In genomic region chr22:22927196-22927887, GRCh38 we compare ENCODE assay signal across 28 cellular contexts. TPM values are rescaled to one million over a fixed set of nuclear protein-coding genes. Genes with fewer than 3 reads are reported as not detected.
DNase-seq lines count a peak whose midpoint lies in the region; ATAC-seq, FAIRE-seq and TF ChIP-seq lines count a peak whose summit lies in the region.
"Had no signal": no experiment of that assay in that cellular context is flagged by ENCODE, and none has a peak within 500 bp of the region (broad histone marks: within the 10 kb centered on the region; RNA-seq: fewer than 3 reads in every experiment).

No MANE protein-coding gene starts in this region.

- intact Hi-C loops in K562 (cut with micrococcal nuclease), result no loop called here

- H3K27me3 ChIP-seq in K562 (ENCODE audit: control insufficient read depth in 2 of 2, insufficient read depth in 2 of 2, low read length in 2 of 2), result peaks cover 8 to 57% of the 10 kb centered on the region in 2 experiments; a peak in 3 of 5 replicates
- H3K27me3 ChIP-seq: BE2C had no signal

- no peak for FAIRE-seq in K562 (lab: Jason Lieb, UNC)
- FAIRE-seq: A549, keratinocyte, TTC549 had no signal

- peaks cover 63% of the 10 kb centered on the region for H3K4me1 Mint-ChIP-seq in activated naive CD4-positive, alpha-beta T cell treated with anti-CD3 and anti-CD28 coated beads, Interleukin-2, amount 10 ng/mL, durations not matched to agents 7 days and 5 days
- H3K4me1 Mint-ChIP-seq in stimulated activated naive B cell treated with anti-CD40 and anti-IgM and Interleukin-4, amounts not matched to agents 10 μg/mL and 1 μg/mL and 100 μg/mL, for 72 hours, result peaks cover 87 to 95% of the 10 kb centered on the region in 2 donors

- BruUV-seq in K562 (replicated peaks; lab: Mats Ljungman, UMichigan), result no TSS peak

- peak overlapping the region; percentile 49 for H3K27ac Mint-ChIP-seq in activated naive CD4-positive, alpha-beta T cell treated with anti-CD3 and anti-CD28 coated beads, Interleukin-2, amount 10 ng/mL, durations not matched to agents 7 days and 5 days
- H3K27ac Mint-ChIP-seq in stimulated activated naive B cell treated with anti-CD40 and anti-IgM and Interleukin-4, amounts not matched to agents 10 μg/mL and 1 μg/mL and 100 μg/mL, for 72 hours, result peak overlapping the region; percentile 99
- H3K27ac Mint-ChIP-seq: activated naive CD4-positive, alpha-beta T cell treated with anti-CD3 and anti-CD28 coated beads, Interleukin-2, amount 50 U/mL, for 72 hours had no signal

- 6% methylated on average over 21 of the region's 21 CpGs for WGBS in K562 (ENCODE audit: insufficient coverage, low coverage, missing lambda C conversion rate)

- no peak for TF ChIP-seq POLR2A in K562 (conservative IDR thresholded peaks at IDR 0.05)

- TF ChIP-seq EP300 in K562 (IDR thresholded peaks at IDR 0.05; ENCODE audit: low read length), result no peak

- peaks cover 18% of the 10 kb centered on the region for H3K9me1 ChIP-seq in K562 (ENCODE audit: control insufficient read depth, insufficient read depth, low read length)

- peak overlapping the region in 1 of 2 experiments; percentile 26; a peak in 1 of 4 replicates for H3K9ac ChIP-seq in K562 (ENCODE audit: insufficient read depth in 1 of 2, low read depth in 2 of 2, low read length in 2 of 2)

- peaks cover 46% of the 10 kb centered on the region for H3K27me3 Mint-ChIP-seq in activated naive CD4-positive, alpha-beta T cell treated with anti-CD3 and anti-CD28 coated beads, Interleukin-2, amount 10 ng/mL, durations not matched to agents 7 days and 5 days
- no peaks in the 10 kb centered on the region for H3K27me3 Mint-ChIP-seq in stimulated activated naive B cell treated with anti-CD40 and anti-IgM and Interleukin-4, amounts not matched to agents 10 μg/mL and 1 μg/mL and 100 μg/mL, for 72 hours

- H3K4me3 Mint-ChIP-seq in activated naive CD4-positive, alpha-beta T cell treated with anti-CD3 and anti-CD28 coated beads, Interleukin-2, amount 10 ng/mL, durations not matched to agents 7 days and 5 days, result no peak overlapping the region
- H3K4me3 Mint-ChIP-seq in stimulated activated naive B cell treated with anti-CD40 and anti-IgM and Interleukin-4, amounts not matched to agents 10 μg/mL and 1 μg/mL and 100 μg/mL, for 72 hours, result peak overlapping the region in 1 of 2 donors; percentile 20
- H3K4me3 Mint-ChIP-seq: activated T-helper 1 cell treated with anti-CD3 and anti-CD28 coated beads, Interleukin-12 subunit alpha, Interleukin-12 subunit beta, Interleukin-2, Interleukin-4 antibody, amounts not matched to agents 30 ng/mL and 10 ng/mL and 1 ng/mL, durations not matched to agents 14 hours and 24 hours and 36 hours had no signal

- no peak for DNase-seq in activated naive CD4-positive, alpha-beta T cell treated with anti-CD3 and anti-CD28 coated beads, Interleukin-2, amount 10 ng/mL, durations not matched to agents 7 days and 5 days
- DNase-seq in activated naive CD4-positive, alpha-beta T cell treated with anti-CD3 and anti-CD28 coated beads, Interleukin-2, amount 50 U/mL, for 16 hours, result no peak
- DNase-seq in M059J (ENCODE audit: low read depth), result peak; percentile 7
- DNase-seq in K562 (ENCODE audit: extremely low read depth in 1 of 4, low spot score in 3 of 4), result peak in 3 of 4 experiments; percentile 52 to 64 (median 61)
- no peak for DNase-seq in stimulated activated naive B cell treated with anti-CD40 and anti-IgM and Interleukin-4, amounts not matched to agents 10 μg/mL and 1 μg/mL and 100 μg/mL, for 72 hours
- no peak for DNase-seq in globus pallidus (ENCODE audit: low spot score)
- DNase-seq in UCSD-AML1 (lab: John Stamatoyannopoulos, UW; ENCODE audit: unreplicated experiment), result no peak
- DNase-seq: activated CD4-positive, alpha-beta T cell treated with anti-CD3 and anti-CD28 coated beads for 4 hours; anterior cingulate cortex; BE2C; DMS79 treated with DMSO at 0.1 percent for 48 hours; mammary epithelial cell; NCI-H1105; NCI-H2029 treated with DMSO at 0.1 percent for 48 hours; NCI-H2227 treated with DMSO at 0.1 percent for 48 hours; NCI-H748 treated with DMSO at 0.1 percent for 48 hours; PC-9; SHP77 treated with DMSO at 0.1 percent for 48 hours; sigmoid colon had no signal

- POLR2A ChIA-PET in K562 (lab: Yijun Ruan, JAX), result interaction anchor here (0.6 to 6.9 kb wide), 2 partner anchors 14 to 276 kb away, joined by 3 to 74 read pairs; no protein-coding TSS in a partner anchor

- H3K36me3 ChIP-seq in K562 (ENCODE audit: control insufficient read depth, insufficient read depth, low read length), result no peaks in the 10 kb centered on the region
- H3K36me3 ChIP-seq: BE2C, HAP-1, prostate gland, sigmoid colon had no signal

- H3K36me3 Mint-ChIP-seq in activated naive CD4-positive, alpha-beta T cell treated with anti-CD3 and anti-CD28 coated beads, Interleukin-2, amount 10 ng/mL, durations not matched to agents 7 days and 5 days, result no peaks in the 10 kb centered on the region
- peaks cover 0 to 3% of the 10 kb centered on the region in 2 donors for H3K36me3 Mint-ChIP-seq in stimulated activated naive B cell treated with anti-CD40 and anti-IgM and Interleukin-4, amounts not matched to agents 10 μg/mL and 1 μg/mL and 100 μg/mL, for 72 hours
- H3K36me3 Mint-ChIP-seq: activated naive CD4-positive, alpha-beta T cell treated with anti-CD3 and anti-CD28 coated beads, Interleukin-2, amount 50 U/mL, for 72 hours had no signal

- no peak overlapping the region for H3K4me2 ChIP-seq in K562 (ENCODE audit: insufficient read depth, low read length)
- H3K4me2 ChIP-seq: A549, PC-9 had no signal

- TF ChIP-seq RAD21 in K562 (CRISPR knock-in tag; conservative IDR thresholded peaks at IDR 0.05 in 1 of 2, IDR thresholded peaks at IDR 0.05 in 1 of 2), result no peak

- no peak for TF ChIP-seq CTCF in K562 (IDR thresholded peaks at IDR 0.05 in 2 of 3, conservative IDR thresholded peaks at IDR 0.05 in 1 of 3; ENCODE audit: insufficient read depth in 2 of 3, low read depth in 1 of 3, low read length in 3 of 3)

- no peak overlapping the region for H2AFZ ChIP-seq in K562 (ENCODE audit: low read depth, low read length)
- H2AFZ ChIP-seq: PC-9 had no signal

- no peaks in the 10 kb centered on the region for H3K79me2 ChIP-seq in K562 (ENCODE audit: control insufficient read depth, insufficient read depth, low read length)

- H3K4me3 ChIP-seq in K562, result no peak overlapping the region
- H3K4me3 ChIP-seq: A549, HAP-1, PC-9, prostate gland, sigmoid colon had no signal

- in situ Hi-C loops in K562 (cut with MboI), result loop anchor here (25.0 kb wide), 1 partner anchor 1335 kb away; the partner anchor contains the start of gene SPECC1L

- CTCF ChIA-PET in activated naive CD4-positive, alpha-beta T cell treated with anti-CD3 and anti-CD28 coated beads, Interleukin-2, amount 10 ng/mL, durations not matched to agents 7 days and 5 days (lab: Charles Lee), result no interaction called here
- CTCF ChIA-PET in K562 (lab: Yijun Ruan, JAX; ENCODE audit: low intra/inter-chr PET ratio), result interaction anchor here (0.6 kb wide), 1 partner anchor 36 kb away, joined by 4 read pairs; no protein-coding TSS in a partner anchor

- ATAC-seq in K562 (no peak), HG02852 (IDR thresholded peaks at IDR 0.05; ENCODE audit: unreplicated experiment) (no peak)
- no peak for ATAC-seq in stimulated activated naive B cell treated with anti-CD40 and anti-IgM and Interleukin-4, amounts not matched to agents 10 μg/mL and 1 μg/mL and 100 μg/mL, for 72 hours (replicated peaks)
- ATAC-seq: A549; activated naive CD4-positive, alpha-beta T cell treated with anti-CD3 and anti-CD28 coated beads, Interleukin-2, amount 50 U/mL, for 72 hours had no signal

- H3K4me1 ChIP-seq in K562 (replicated peaks in 1 of 2; ENCODE audit: control insufficient read depth in 2 of 2, insufficient read depth in 2 of 2, low read length in 2 of 2), result peaks cover 16 to 18% of the 10 kb centered on the region in 2 experiments
- H3K4me1 ChIP-seq: A549, BE2C, HAP-1, sigmoid colon had no signal

- H3K9me3 Mint-ChIP-seq in activated naive CD4-positive, alpha-beta T cell treated with anti-CD3 and anti-CD28 coated beads, Interleukin-2, amount 10 ng/mL, durations not matched to agents 7 days and 5 days, result no peaks in the 10 kb centered on the region
- no peaks in the 10 kb centered on the region for H3K9me3 Mint-ChIP-seq in stimulated activated naive B cell treated with anti-CD40 and anti-IgM and Interleukin-4, amounts not matched to agents 10 μg/mL and 1 μg/mL and 100 μg/mL, for 72 hours
- H3K9me3 Mint-ChIP-seq: activated naive CD4-positive, alpha-beta T cell treated with anti-CD3 and anti-CD28 coated beads, Interleukin-2, amount 50 U/mL, for 72 hours; activated T-helper 1 cell treated with anti-CD3 and anti-CD28 coated beads, Interleukin-12 subunit alpha, Interleukin-12 subunit beta, Interleukin-2, Interleukin-4 antibody, amounts not matched to agents 30 ng/mL and 10 ng/mL and 1 ng/mL, durations not matched to agents 14 hours and 24 hours and 36 hours had no signal

- H3K9me3 ChIP-seq in K562 (replicated peaks; ENCODE audit: control insufficient read depth, insufficient read depth, low read depth, low read length), result no peaks in the 10 kb centered on the region
- H3K9me3 ChIP-seq: A549, BE2C, HAP-1, prostate gland, sigmoid colon had no signal

- peaks cover 81% of the 10 kb centered on the region for H4K20me1 ChIP-seq in K562 (replicated peaks; ENCODE audit: control insufficient read depth, insufficient read depth, low read length)

- H3K27ac ChIP-seq in K562 (ENCODE audit: extremely low read depth, low read depth, low read length), result no peak overlapping the region
- H3K27ac ChIP-seq: A549, PC-9, prostate gland, sigmoid colon had no signal

TF ChIP-seq in K562, 482 proteins besides CTCF, POLR2A, EP300 and RAD21 (continues in another document):
- TF ChIP-seq CHCHD3 (CRISPR knock-in tag; IDR thresholded peaks at IDR 0.05) (0 out of 2 replicates have a peak, but pooled peaks have one; percentile 10), MCM3 (IDR thresholded peaks at IDR 0.05) (0 out of 2 replicates have a peak, but pooled peaks have one; percentile 58)

RNA-seq across cellular contexts. Expression of gene IGLL5, which starts 39.7 kb away (rescaled TPM):
- total RNA-seq in M059J (2014; rRNA removed; shearing (Covaris generic)), result not detected in 2 replicates
- total RNA-seq in K562 (2011; cell fraction: chromatin; rRNA removed; ENCODE audit: low replicate concordance), result not detected in 2 replicates
- not detected in 2 replicates for total RNA-seq in K562 (2011; cell fraction: nucleolus; rRNA removed)
- total RNA-seq in K562 (2011; cell fraction: nucleoplasm; rRNA removed), result not detected in 2 replicates
- total RNA-seq in K562 (2014; rRNA removed), result not detected in 2 replicates
- total RNA-seq in K562 (2014; rRNA removed; fragmentation: Illumina TruSeq; extraction: Trizol), result not detected in 2 replicates
- total RNA-seq in K562 (2015; rRNA removed; fragmentation: Illumina TruSeq; extraction: Trizol), result not detected in 2 replicates
- not detected in 2 replicates for total RNA-seq in K562 (2021)
- polyA plus RNA-seq in K562 (2011; rRNA removed), result not detected in 2 replicates
- polyA plus RNA-seq in K562 (2011; cell fraction: cytosol; rRNA removed), result not detected in 2 replicates
- polyA plus RNA-seq in K562 (2011; cell fraction: nucleus; rRNA removed), result not detected in 2 replicates
- polyA plus RNA-seq in K562 (2012), result not detected in 2 replicates
- not detected in 2 replicates for polyA plus RNA-seq in K562 (2014; fragmentation: Illumina TruSeq; extraction: Trizol)
- polyA plus RNA-seq in K562 (2014; fragmentation: Nextera tagmentation; extraction: Ambion mirVana), result not detected
- not detected in 2 replicates for polyA plus RNA-seq in K562 (2014; rRNA removed)
- not detected in 2 replicates for polyA minus RNA-seq in K562 (2011; rRNA and poly(A)+ RNA removed)
- not detected in 2 replicates for polyA minus RNA-seq in K562 (2011; cell fraction: cytosol; rRNA and poly(A)+ RNA removed)
- polyA minus RNA-seq in K562 (2011; cell fraction: nucleus; rRNA and poly(A)+ RNA removed), result not detected in 2 replicates
- total RNA-seq: activated naive CD4-positive, alpha-beta T cell treated with anti-CD3 and anti-CD28 coated beads, Interleukin-2, amount 50 U/mL, for 72 hours; activated T-helper 1 cell treated with anti-CD3 and anti-CD28 coated beads, Interleukin-12 subunit alpha, Interleukin-12 subunit beta, Interleukin-2, Interleukin-4 antibody, amounts not matched to agents 30 ng/mL and 10 ng/mL and 1 ng/mL, durations not matched to agents 14 hours and 24 hours and 36 hours; cardiac septum; mammary epithelial cell; PC-9; prostate gland had no signal
- polyA plus RNA-seq: A549, keratinocyte, mammary epithelial cell had no signal

Comparison
In these comparisons a context has a peak if more than half of its experiments do, and no peak if none do; other contexts are left out.
1. DNase-seq: peak in M059J (single experiment) and K562 (3 of 4); none in activated naive CD4-positive, alpha-beta T cell treated with anti-CD3 and anti-CD28 coated beads, Interleukin-2, amount 10 ng/mL, durations not matched to agents 7 days and 5 days (single experiment), activated naive CD4-positive, alpha-beta T cell treated with anti-CD3 and anti-CD28 coated beads, Interleukin-2, amount 50 U/mL, for 16 hours (single experiment), stimulated activated naive B cell treated with anti-CD40 and anti-IgM and Interleukin-4, amounts not matched to agents 10 μg/mL and 1 μg/mL and 100 μg/mL, for 72 hours (single experiment), globus pallidus (single experiment) and UCSD-AML1 (single experiment).